ENCODE assay signal across 2 cellular contexts in the genomic region with DNA sequence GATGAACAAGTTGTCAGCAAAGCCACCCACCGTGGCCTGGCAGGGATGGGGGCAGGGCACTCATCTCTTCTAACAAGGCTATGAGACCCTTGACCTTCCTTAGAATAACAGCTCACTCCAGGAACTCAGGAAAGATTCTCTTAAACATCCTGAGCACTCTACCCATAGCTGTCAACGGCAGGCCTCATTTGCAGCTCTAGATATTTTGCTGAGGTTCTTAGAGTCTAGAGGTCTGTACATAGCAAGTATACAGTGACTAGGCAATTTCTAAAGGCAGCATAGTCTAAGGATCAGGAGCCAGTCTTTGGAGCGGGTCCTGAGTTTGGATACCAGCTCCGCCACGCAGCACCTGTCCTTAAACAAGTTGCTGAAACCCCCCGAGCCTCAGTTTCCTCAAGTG.
TF ChIP-seq lines count a peak whose summit lies in the region.

No MANE protein-coding gene starts in this region.

TF ChIP-seq in HepG2, 621 proteins besides CTCF, POLR2A, EP300 and RAD21:
- TF ChIP-seq TAF15 (IDR thresholded peaks at IDR 0.05; ENCODE audit: low read depth, low read length, poor library complexity, severe bottlenecking) (no peak), NFE2L2 (IDR thresholded peaks at IDR 0.05; ENCODE audit: low read length) (peak; percentile 64; the same call in 1 of the 2 replicates), SP5 (CRISPR knock-in tag; IDR thresholded peaks at IDR 0.05; ENCODE audit: borderline replicate concordance, low read depth) (no peak), YEATS4 (CRISPR knock-in tag; IDR thresholded peaks at IDR 0.05; ENCODE audit: borderline replicate concordance) (no peak)

TF ChIP-seq in H1, 55 proteins besides CTCF, POLR2A, EP300 and RAD21:
- TF ChIP-seq BACH1 (IDR thresholded peaks at IDR 0.05; ENCODE audit: low read length) (peak; percentile 43; the same call in 1 of the 2 replicates), CHD2 (IDR thresholded peaks at IDR 0.05; ENCODE audit: low read length) (peak; percentile 33; the same call in 1 of the 2 replicates), TAF1 (IDR thresholded peaks at IDR 0.05; ENCODE audit: low read depth, low read length) (no peak)
